In genomic region chr21:26469789-26470188, GRCh38 we compare ENCODE assay signal across 11 cellular contexts.
DNase-seq lines count a peak whose midpoint lies in the region; FAIRE-seq and TF ChIP-seq lines count a peak whose summit lies in the region.
"Had no signal": no experiment of that assay in that cellular context is flagged by ENCODE, and none has a peak within 500 bp of the region (broad histone marks: within the 10 kb centered on the region; RNA-seq: fewer than 3 reads in every experiment).

No MANE protein-coding gene starts in this region.

- H3K36me3 ChIP-seq in BLaER1 treated with 17β-estradiol and CSF1 and Interleukin-3, amounts not matched to agents 10 nM and 100 nM = 0 out of 22 replicates have a peak, but pooled peaks cover 0 to 6% (median 0%) of the 10 kb centered on the region in 11 experiments
- H3K36me3 ChIP-seq in bronchial epithelial cell (ENCODE audit: control insufficient read depth, insufficient read depth, low read length) = no peaks in the 10 kb centered on the region
- H3K36me3 ChIP-seq: HAP-1 had no signal

- no peak for FAIRE-seq in bronchial epithelial cell (lab: Jason Lieb, UNC)

- H3K4me3 ChIP-seq in BLaER1 treated with 17β-estradiol and CSF1 and Interleukin-3, amounts not matched to agents 10 nM and 100 nM = no peak overlapping the region
- no peak overlapping the region for H3K4me3 ChIP-seq in bronchial epithelial cell (ENCODE audit: low read depth, low read length)
- H3K4me3 ChIP-seq: HAP-1 had no signal

- peak overlapping the region in 8 of 11 experiments; percentile 19 to 85 (median 58); a peak in 11 of 22 replicates for H3K27ac ChIP-seq in BLaER1 treated with 17β-estradiol and CSF1 and Interleukin-3, amounts not matched to agents 10 nM and 100 nM
- H3K27ac ChIP-seq: HL-60 had no signal

- CTCF ChIA-PET in HEK293T (lab: Yijun Ruan, JAX) = no interaction called here

- peak overlapping the region in 2 of 11 experiments; percentile 45 to 61; a peak in 3 of 22 replicates for H3K9ac ChIP-seq in BLaER1 treated with 17β-estradiol and CSF1 and Interleukin-3, amounts not matched to agents 10 nM and 100 nM

- DNase-seq in NCI-H1694 (lab: John Stamatoyannopoulos, UW) (peak; percentile 38), bronchial epithelial cell (ENCODE audit: low read depth) (peak; percentile 91), kidney glomerular epithelial cell (lab: John Stamatoyannopoulos, UW) (peak; percentile 41), NCI-H345 treated with DMSO at 0.1 percent for 48 hours (lab: John Stamatoyannopoulos, UW; ENCODE audit: unreplicated experiment) (no peak), SW480 (ENCODE audit: low spot score) (no peak), HEK293T (ENCODE audit: extremely low spot score) (no peak)
- no peak for DNase-seq in activated CD8-positive, alpha-beta memory T cell treated with anti-CD3 and anti-CD28 coated beads, Interleukin-2, amount 50 U/mL, for 48 hours
- DNase-seq: T-helper 9 cell had no signal

- no peak for TF ChIP-seq CTCF in bronchial epithelial cell (IDR thresholded peaks at IDR 0.05; ENCODE audit: insufficient read depth, low read length, severe bottlenecking)

- no peaks in the 10 kb centered on the region for H3K27me3 ChIP-seq in BLaER1 treated with 17β-estradiol and CSF1 and Interleukin-3, amounts not matched to agents 10 nM and 100 nM
- H3K27me3 ChIP-seq in bronchial epithelial cell (ENCODE audit: control insufficient read depth, insufficient read depth, low read length) = no peaks in the 10 kb centered on the region

- POLR2A ChIA-PET in HEK293T (lab: Yijun Ruan, JAX) = no interaction called here

- peaks cover 0 to 40% (median 12%) of the 10 kb centered on the region in 10 experiments; a peak in 11 of 20 replicates for H3K4me1 ChIP-seq in BLaER1 treated with 17β-estradiol and CSF1 and Interleukin-3, amounts not matched to agents 10 nM and 100 nM
- H3K4me1 ChIP-seq: HAP-1 had no signal

- H3K9me3 ChIP-seq in BLaER1 treated with 17β-estradiol and CSF1 and Interleukin-3, amounts not matched to agents 10 nM and 100 nM (replicated peaks in 1 of 11) = peaks cover 0 to 48% (median 4%) of the 10 kb centered on the region in 11 experiments; a peak in 10 of 22 replicates
- H3K9me3 ChIP-seq: HAP-1 had no signal

- peak overlapping the region in 3 of 11 experiments; percentile 25 to 39 (median 35); a peak in 2 of 22 replicates for H3K4me2 ChIP-seq in BLaER1 treated with 17β-estradiol and CSF1 and Interleukin-3, amounts not matched to agents 10 nM and 100 nM

- no peaks in the 10 kb centered on the region for H4K20me1 ChIP-seq in BLaER1 treated with 17β-estradiol and CSF1 and Interleukin-3, amounts not matched to agents 10 nM and 100 nM

TF ChIP-seq in HEK293T, 16 proteins besides CTCF, POLR2A, EP300 and RAD21:
- TF ChIP-seq FOXK2 (IDR thresholded peaks at IDR 0.05) = no peak
- TF ChIP-seq ELF4 (IDR thresholded peaks at IDR 0.05) = no peak
- TF ChIP-seq ZNF384 (IDR thresholded peaks at IDR 0.05) = no peak
- TF ChIP-seq LEF1 (IDR thresholded peaks at IDR 0.05; ENCODE audit: borderline replicate concordance) = no peak
TF ChIP-seq in HEK293T: peak in this region for 0.

Comparison
In these comparisons a context has a peak if more than half of its experiments do, and no peak if none do; other contexts are left out.
1. DNase-seq: peak in NCI-H1694 (single experiment), bronchial epithelial cell (single experiment) and kidney glomerular epithelial cell (single experiment); none in NCI-H345 treated with DMSO at 0.1 percent for 48 hours (single experiment), SW480 (single experiment), HEK293T (single experiment) and activated CD8-positive, alpha-beta memory T cell treated with anti-CD3 and anti-CD28 coated beads, Interleukin-2, amount 50 U/mL, for 48 hours (single experiment).